8 cellular contexts compared by ENCODE assay signal in genomic region chr1:32716312-32717126, GRCh38. TPM values are rescaled to one million over a fixed set of nuclear protein-coding genes. Genes with fewer than 3 reads are reported as not detected.
A peak's percentile ranks its signal among the peaks of the same experiment; 100 is the strongest.
DNase-seq lines count a peak whose midpoint lies in the region; ATAC-seq, FAIRE-seq and TF ChIP-seq lines count a peak whose summit lies in the region.

No MANE protein-coding gene starts in this region.

- H3K4me2 ChIP-seq in Loucy (ENCODE audit: low read depth, low read length, poor library complexity, severe bottlenecking): peak overlapping the region; percentile 67
- H3K4me2 ChIP-seq in GM12878 (ENCODE audit: control insufficient read depth, insufficient read depth): peak overlapping the region; percentile 27; the same call in 1 of the 2 replicates

- RAD21 ChIA-PET in GM12878 (lab: Charles Lee; ENCODE audit: unreplicated experiment): interaction anchor here (1.0 kb wide), 1 partner anchor 196 kb away, joined by 3 read pairs; no protein-coding TSS in a partner anchor

- FAIRE-seq in GM12878 (lab: Jason Lieb, UNC): peak; percentile 54

- H3K36me3 ChIP-seq in Loucy (ENCODE audit: insufficient read depth, low read length) (no peaks in the 10 kb centered on the region), RWPE2 (ENCODE audit: low read depth) (no peaks in the 10 kb centered on the region), GM12878 (ENCODE audit: control insufficient read depth in 2 of 2, insufficient read depth in 2 of 2, low read length in 1 of 2) (no peaks in the 10 kb centered on the region), liver (ENCODE audit: control insufficient read depth in 4 of 4, insufficient read depth in 3 of 4, low read depth in 1 of 4, low read length in 3 of 4) (no peaks in the 10 kb centered on the region)

- H3K4me3 ChIP-seq in Loucy (ENCODE audit: low read length, poor library complexity, severe bottlenecking) (peak overlapping the region; percentile 62), RWPE2 (ENCODE audit: severe bottlenecking) (no peak overlapping the region), GM12878 (no peak overlapping the region), liver (ENCODE audit: low read depth in 1 of 3, low read length in 3 of 3) (no peak overlapping the region)

- H4K20me1 ChIP-seq in Loucy (ENCODE audit: insufficient read depth, low read length, poor library complexity, severe bottlenecking) (no peaks in the 10 kb centered on the region), GM12878 (ENCODE audit: control insufficient read depth, insufficient read depth) (no peaks in the 10 kb centered on the region)

- H3K9ac ChIP-seq in Loucy (ENCODE audit: low read depth, low read length, poor library complexity, severe bottlenecking): peak overlapping the region; percentile 63
- no peak overlapping the region for H3K9ac ChIP-seq in GM12878 (ENCODE audit: control insufficient read depth, insufficient read depth, low read length)
- H3K9ac ChIP-seq in liver (ENCODE audit: low read depth in 1 of 2, low read length in 2 of 2): no peak overlapping the region

- TF ChIP-seq CTCF in Loucy (conservative IDR thresholded peaks at IDR 0.05; ENCODE audit: low read length): no peak
- TF ChIP-seq CTCF in RWPE2 (IDR thresholded peaks at IDR 0.05; ENCODE audit: poor library complexity, severe bottlenecking): no peak
- no peak for TF ChIP-seq CTCF in GM12878 (IDR thresholded peaks at IDR 0.05 in 2 of 3, conservative IDR thresholded peaks at IDR 0.05 in 1 of 3; ENCODE audit: control insufficient read depth in 2 of 3, extremely low read depth in 1 of 3, insufficient read depth in 1 of 3, low read depth in 3 of 3, low read length in 3 of 3)
- no peak for TF ChIP-seq CTCF in liver (IDR thresholded peaks at IDR 0.05; ENCODE audit: low read depth, low read length, missing input control)

- POLR2A ChIA-PET in GM12878 (lab: Charles Lee): interaction anchor here (0.7 kb wide), 1 partner anchor 33 kb away, joined by 3 read pairs; no protein-coding TSS in a partner anchor

- in situ Hi-C loops in GM12878 (cut with MboI): no loop called here

- H3K9me2 ChIP-seq in Loucy (replicated peaks; ENCODE audit: low read depth, low read length): no peaks in the 10 kb centered on the region

- H3K27me3 ChIP-seq in Loucy (ENCODE audit: insufficient read depth, low read length, poor library complexity, severe bottlenecking): no peaks in the 10 kb centered on the region
- H3K27me3 ChIP-seq in RWPE2 (ENCODE audit: insufficient read depth, poor library complexity, severe bottlenecking): no peaks in the 10 kb centered on the region
- H3K27me3 ChIP-seq in GM12878 (replicated peaks in 1 of 2; ENCODE audit: control insufficient read depth in 2 of 2, insufficient read depth in 2 of 2, low read length in 1 of 2): no peaks in the 10 kb centered on the region
- H3K27me3 ChIP-seq in liver (ENCODE audit: control insufficient read depth in 4 of 4, insufficient read depth in 4 of 4, low read length in 3 of 4): no peaks in the 10 kb centered on the region

- DNase-seq in RWPE2 (ENCODE audit: low spot score) (peak; percentile 98), GM12878 (ENCODE audit: low read depth, low spot score) (no peak), hepatic stellate cell (ENCODE audit: low spot score) (no peak)
- peak; percentile 68 for DNase-seq in stimulated activated naive CD8-positive, alpha-beta T cell treated with anti-CD3 and anti-CD28 coated beads, Interleukin-15, Interleukin-2, amounts not matched to agents 100 U/mL and 50 U/mL, for 24 hours

- no peaks in the 10 kb centered on the region for H3F3A ChIP-seq in Loucy (ENCODE audit: low read depth)

- H3K4me1 ChIP-seq in Loucy (ENCODE audit: insufficient read depth, low read length, poor library complexity, severe bottlenecking): peaks cover 15% of the 10 kb centered on the region
- H3K4me1 ChIP-seq in RWPE2 (ENCODE audit: insufficient read depth, poor library complexity, severe bottlenecking): peaks cover 14% of the 10 kb centered on the region
- 0 out of 2 replicates have a peak, but pooled peaks cover 4% of the 10 kb centered on the region for H3K4me1 ChIP-seq in GM12878 (ENCODE audit: control insufficient read depth, insufficient read depth, low read length)
- peaks cover 2 to 13% (median 4%) of the 10 kb centered on the region in 4 donors for H3K4me1 ChIP-seq in liver (ENCODE audit: control insufficient read depth in 4 of 4, insufficient read depth in 4 of 4, low read length in 3 of 4)

- SMC1A ChIA-PET in GM12878 (lab: Charles Lee; ENCODE audit: uncharacterized antibody, unreplicated experiment): interaction anchor here (1.0 to 1.6 kb wide), 3 partner anchors 12 to 156 kb away, joined by 3 to 5 read pairs (median 3); no protein-coding TSS in a partner anchor

- TF ChIP-seq RAD21 in GM12878 (IDR thresholded peaks at IDR 0.05; ENCODE audit: insufficient read depth, low read depth, low read length) (no peak), liver (IDR thresholded peaks at IDR 0.05) (peak in 1 of 2 donors; percentile 61)

- BruUV-seq in GM12878 (replicated peaks; lab: Mats Ljungman, UMichigan): no TSS peak

- ATAC-seq in GM18868 (IDR thresholded peaks at IDR 0.05; ENCODE audit: unreplicated experiment): peak; percentile 83
- ATAC-seq in RWPE2 (ENCODE audit: low read depth): peak; percentile 95
- peak; percentile 87 for ATAC-seq in GM12878
- ATAC-seq in stimulated activated naive CD8-positive, alpha-beta T cell treated with anti-CD3 and anti-CD28 coated beads, Interleukin-15, Interleukin-2, amounts not matched to agents 100 U/mL and 50 U/mL, for 24 hours: peak; percentile 38
- ATAC-seq in HG03469 (IDR thresholded peaks at IDR 0.05; ENCODE audit: unreplicated experiment): no peak

- H3K27ac ChIP-seq in RWPE2 (ENCODE audit: poor library complexity, severe bottlenecking) (peak overlapping the region; percentile 63), GM12878 (ENCODE audit: control insufficient read depth, insufficient read depth) (no peak overlapping the region), liver (ENCODE audit: low read depth in 1 of 2, low read length in 2 of 2) (peak overlapping the region in 1 of 2 donors; percentile 7)

- no peaks in the 10 kb centered on the region for H3K79me2 ChIP-seq in Loucy (ENCODE audit: insufficient read depth, low read length)
- H3K79me2 ChIP-seq in GM12878 (ENCODE audit: control insufficient read depth, insufficient read depth, low read length): no peaks in the 10 kb centered on the region

- no peak for TF ChIP-seq EP300 in GM12878 (IDR thresholded peaks at IDR 0.05; ENCODE audit: borderline replicate concordance in 1 of 2, control insufficient read depth in 1 of 2, low read depth in 2 of 2, low read length in 2 of 2)

- no peaks in the 10 kb centered on the region for H3K9me3 ChIP-seq in Loucy (ENCODE audit: insufficient read depth, low read depth, low read length)
- no peaks in the 10 kb centered on the region for H3K9me3 ChIP-seq in RWPE2 (ENCODE audit: severe bottlenecking)
- H3K9me3 ChIP-seq in GM12878 (replicated peaks; ENCODE audit: control insufficient read depth, insufficient read depth, low read length): no peaks in the 10 kb centered on the region
- H3K9me3 ChIP-seq in liver (ENCODE audit: control insufficient read depth in 4 of 4, low read length in 3 of 4): no peaks in the 10 kb centered on the region

- H2AFZ ChIP-seq in Loucy (ENCODE audit: low read length): peak overlapping the region; percentile 70
- H2AFZ ChIP-seq in GM12878 (ENCODE audit: control insufficient read depth, low read depth, low read length): peak overlapping the region; percentile 67

- 7% methylated on average over 9 of the region's 9 CpGs for WGBS in GM12878 (ENCODE audit: insufficient coverage, insufficient replicate concordance, low lambda C conversion rate, missing lambda C conversion rate)
- WGBS in liver: 22% methylated on average over 9 of the region's 9 CpGs

- CTCF ChIA-PET in GM12878 (lab: Yijun Ruan, JAX): interaction anchor here (1.0 to 8.2 kb wide), 4 partner anchors 17 to 316 kb away, joined by 3 to 163 read pairs (median 3); no protein-coding TSS in a partner anchor

- intact Hi-C loops in GM12878 (cut with micrococcal nuclease; ENCODE audit: unreplicated experiment): no loop called here

- TF ChIP-seq POLR2A in GM12878 (IDR thresholded peaks at IDR 0.05; ENCODE audit: low read depth, low read length): no peak

TF ChIP-seq in GM12878, 131 proteins besides CTCF, POLR2A, EP300 and RAD21 (continues in another document):
- TF ChIP-seq BHLHE40 (IDR thresholded peaks at IDR 0.05; ENCODE audit: borderline replicate concordance in 1 of 2, low read depth in 2 of 2, low read length in 1 of 2): peak in 1 of 2 experiments; percentile 21; a peak in 1 of 4 replicates

TF ChIP-seq in liver, 16 proteins besides CTCF, POLR2A, EP300 and RAD21 (continues in another document):
- no peak for TF ChIP-seq TAF1 (conservative IDR thresholded peaks at IDR 0.05)
- peak; percentile 68 to 69 for TF ChIP-seq RXRA (IDR thresholded peaks at IDR 0.05)

RNA-seq across cellular contexts. Expression of gene SYNC, which starts 13.9 kb away (rescaled TPM):
- total RNA-seq in GM12878 (2013; cell fraction: nucleolus; rRNA removed): 1.8 TPM in 1 of 2 replicates, not detected in the other
- 0.27 TPM in 1 of 2 replicates, not detected in the other for total RNA-seq in GM12878 (2014; rRNA removed)
- 0.04 TPM in 1 of 2 replicates, not detected in the other for total RNA-seq in GM12878 (2014; rRNA removed; fragmentation: Illumina TruSeq; extraction: Trizol)
- total RNA-seq in GM12878 (2021): not detected in 2 replicates
- not detected for polyA plus RNA-seq in GM12878 (2011; ENCODE audit: low read depth)
- polyA plus RNA-seq in GM12878 (2011; rRNA removed): 0.05 TPM in 1 of 2 replicates, not detected in the other
- polyA plus RNA-seq in GM12878 (2011; cell fraction: cytosol; rRNA removed): not detected in 2 replicates
- not detected in 2 replicates for polyA plus RNA-seq in GM12878 (2011; cell fraction: nucleus; rRNA removed)
- not detected in 2 replicates for polyA plus RNA-seq in GM12878 (2012)
- polyA plus RNA-seq in GM12878 (2014; fragmentation: Illumina TruSeq; extraction: Trizol): 0.05 TPM in 1 of 2 replicates, not detected in the other
- polyA plus RNA-seq in GM12878 (2014; fragmentation: Nextera tagmentation; extraction: Ambion mirVana): not detected
- polyA plus RNA-seq in GM12878 (2014; rRNA removed): not detected in 2 replicates
- polyA plus RNA-seq in GM12878 (2016; fragmentation: Nextera tagmentation; extraction: Ambion mirVana): under 1 TPM in 1 of 2 experiments, not detected in 1; 0.12 TPM
- polyA minus RNA-seq in GM12878 (2011; rRNA and poly(A)+ RNA removed): not detected in 2 replicates
- polyA minus RNA-seq in GM12878 (2011; cell fraction: cytosol; rRNA and poly(A)+ RNA removed): not detected in 2 replicates
- not detected in 2 replicates for polyA minus RNA-seq in GM12878 (2011; cell fraction: nucleus; rRNA and poly(A)+ RNA removed)
- total RNA-seq in liver: 1 to 10 TPM in 1 of 2 donors, under 1 TPM in 1; 0.23 to 1.5 TPM
- polyA plus RNA-seq in liver: under 1 TPM; 0.28 to 0.33 TPM

Comparison
In these comparisons a context has a peak if more than half of its experiments do, and no peak if none do; other contexts are left out.
1. DNase-seq: peak in RWPE2 (single experiment) and stimulated activated naive CD8-positive, alpha-beta T cell treated with anti-CD3 and anti-CD28 coated beads, Interleukin-15, Interleukin-2, amounts not matched to agents 100 U/mL and 50 U/mL, for 24 hours (single experiment); none in GM12878 (single experiment) and hepatic stellate cell (single experiment).